ENCODE assay signal across 8 cellular contexts in genomic region chr9:133478851-133479711, GRCh38. TPM values are rescaled to one million over a fixed set of nuclear protein-coding genes. Genes with fewer than 3 reads are reported as not detected.
DNase-seq lines count a peak whose midpoint lies in the region; ATAC-seq and TF ChIP-seq lines count a peak whose summit lies in the region.

Gene SLC2A6 (minus strand): TSS chr9:133479099. CDS start chr9:133479059, 40 bp downstream.

- ATAC-seq in GM19463 (IDR thresholded peaks at IDR 0.05; ENCODE audit: unreplicated experiment): peak; percentile 93

- no peak for TF ChIP-seq CTCF in endothelial cell (IDR thresholded peaks at IDR 0.05; ENCODE audit: unreplicated experiment)

- peak; percentile 92 for DNase-seq in COLO668 (lab: John Stamatoyannopoulos, UW; ENCODE audit: unreplicated experiment)
- peak; percentile 90 for DNase-seq in HK-2 (ENCODE audit: unreplicated experiment)
- DNase-seq in NOMO-1 treated with dmso at 0.1 percent for 144 hours (lab: John Stamatoyannopoulos, UW; ENCODE audit: unreplicated experiment): peak; percentile 57
- peak; percentile 52 for DNase-seq in activated CD8-positive, alpha-beta memory T cell treated with anti-CD3 and anti-CD28 coated beads, Interleukin-2, amount 50 U/mL, for 24 hours (ENCODE audit: extremely low read depth)
- DNase-seq in endothelial cell (ENCODE audit: low spot score): peak; percentile 87
- DNase-seq in stimulated activated CD8-positive, alpha-beta memory T cell treated with anti-CD3 and anti-CD28 coated beads, Interleukin-15, amount 100 ng/mL, for 1 hour (ENCODE audit: low read depth): peak; percentile 54

- no peak within 1 kb of the TSS for H3K27ac Mint-ChIP-seq in endothelial cell (ENCODE audit: unreplicated experiment)

- H3K4me1 Mint-ChIP-seq in endothelial cell (ENCODE audit: unreplicated experiment): no peaks in the 10 kb centered on the region

- peaks cover 2% of the 10 kb centered on the region for H3K36me3 Mint-ChIP-seq in endothelial cell (ENCODE audit: low read depth, unreplicated experiment)

- H3K9me3 Mint-ChIP-seq in endothelial cell (ENCODE audit: unreplicated experiment): no peaks in the 10 kb centered on the region

- peaks cover 5% of the 10 kb centered on the region for H3K27me3 Mint-ChIP-seq in endothelial cell (ENCODE audit: unreplicated experiment)

- peaks cover 35% of the 10 kb centered on the region for H3K36me3 ChIP-seq in mesodermal cell (ENCODE audit: control insufficient read depth, insufficient read depth, low read length)

- H3K27ac ChIP-seq in mesodermal cell (ENCODE audit: low read depth, low read length, severe bottlenecking): peak within 1 kb of the TSS; percentile 45

- no peaks in the 10 kb centered on the region for H3K9me3 ChIP-seq in mesodermal cell (ENCODE audit: control insufficient read depth, low read length)

- peak within 1 kb of the TSS; percentile 79 for H3K4me3 Mint-ChIP-seq in endothelial cell (ENCODE audit: unreplicated experiment)

- H3K4me1 ChIP-seq in mesodermal cell (ENCODE audit: control insufficient read depth, insufficient read depth, low read length, poor library complexity, severe bottlenecking): peaks cover 15% of the 10 kb centered on the region

- 2% methylated on average over 64 to 77 of the region's 84 CpGs for WGBS in mesodermal cell (ENCODE audit: insufficient coverage in 2 of 2), 2 experiments

- peak within 1 kb of the TSS; percentile 87 for H3K4me3 ChIP-seq in mesodermal cell (ENCODE audit: extremely low read depth, insufficient read depth, low read length, poor library complexity, severe bottlenecking)

RNA-seq across cellular contexts. Expression of gene SLC2A6, which starts in this region (rescaled TPM):
- total RNA-seq in endothelial cell (ENCODE audit: unreplicated experiment): 32.5 TPM
- polyA plus RNA-seq in mesodermal cell (2013, experiment 1 of 2): 18.3 TPM
- polyA plus RNA-seq in mesodermal cell (2013, experiment 2 of 2): 15.1 TPM

Comparison
In these comparisons a context has a peak if more than half of its experiments do, and no peak if none do; other contexts are left out.
1. Peak in every context shown above with its lines: DNase-seq, ATAC-seq, H3K4me3 ChIP-seq and H3K27ac ChIP-seq.